Comparison of ENCODE assay signal across 1 cellular context in genomic region chr6:141421378-141421777, GRCh38.
A peak's percentile ranks its signal among the peaks of the same experiment; 100 is the strongest.
TF ChIP-seq lines count a peak whose summit lies in the region.

No MANE protein-coding gene starts in this region.

TF ChIP-seq in IMR-90, 13 proteins besides CTCF, POLR2A, EP300 and RAD21 (continued from another document):
- peak; percentile 54; the same call in 1 of the 2 replicates for TF ChIP-seq FOS (IDR thresholded peaks at IDR 0.05; ENCODE audit: low read depth, low read length)
